9 cellular contexts compared by ENCODE assay signal in the genomic region with DNA sequence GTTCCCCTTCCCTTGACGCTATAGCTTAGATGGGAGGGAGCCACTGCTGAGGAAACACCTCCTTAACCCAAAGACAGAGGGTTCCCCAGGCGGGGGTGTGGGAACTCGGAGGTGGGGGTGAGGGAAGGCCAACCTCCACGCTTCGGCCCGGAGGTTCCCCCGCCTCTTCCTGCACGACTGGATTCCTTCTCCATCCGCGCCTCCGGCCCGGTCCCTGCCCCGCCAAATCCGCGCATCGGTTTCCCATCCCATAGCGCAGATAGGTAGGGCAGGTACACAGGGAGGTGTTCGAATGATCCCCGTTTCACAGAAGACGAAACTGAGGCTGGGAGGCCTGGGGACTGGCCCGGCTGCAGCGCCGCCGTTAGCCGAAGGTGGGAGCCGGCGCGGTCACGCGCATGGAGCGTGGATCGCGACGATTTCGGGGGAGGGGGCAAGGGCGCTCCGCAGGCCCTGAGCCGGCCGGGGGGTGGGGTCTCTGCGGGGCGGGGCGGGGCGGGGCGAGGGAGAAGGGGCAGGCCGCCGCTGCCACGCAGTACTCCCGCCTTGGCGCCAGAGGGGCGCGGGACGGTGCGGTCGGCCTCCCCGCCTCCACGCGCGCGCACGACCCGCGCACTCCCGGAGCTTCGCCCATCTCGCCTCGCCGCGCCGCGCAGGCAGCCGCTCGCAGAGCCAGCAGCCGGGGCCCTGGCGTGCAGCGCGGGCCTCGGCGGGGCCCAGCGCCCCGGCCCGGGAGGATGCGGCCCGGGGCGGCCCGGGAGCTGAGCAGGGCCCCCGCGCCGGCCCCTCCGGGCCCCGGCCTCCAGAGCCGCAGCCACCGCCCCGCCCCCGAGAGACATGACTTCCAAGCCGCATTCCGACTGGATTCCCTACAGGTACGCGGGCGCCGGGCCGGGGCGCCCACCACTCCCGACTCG. TPM values are rescaled to one million over a fixed set of nuclear protein-coding genes. Genes with fewer than 3 reads are reported as not detected.
A peak's percentile ranks its signal among the peaks of the same experiment; 100 is the strongest.
DNase-seq lines count a peak whose midpoint lies in the region; ATAC-seq lines count a peak whose summit lies in the region.
"Had no signal": no experiment of that assay in that cellular context is flagged by ENCODE, and none has a peak within 500 bp of the region (broad histone marks: within the 10 kb centered on the region; RNA-seq: fewer than 3 reads in every experiment).

A gene with protein sequence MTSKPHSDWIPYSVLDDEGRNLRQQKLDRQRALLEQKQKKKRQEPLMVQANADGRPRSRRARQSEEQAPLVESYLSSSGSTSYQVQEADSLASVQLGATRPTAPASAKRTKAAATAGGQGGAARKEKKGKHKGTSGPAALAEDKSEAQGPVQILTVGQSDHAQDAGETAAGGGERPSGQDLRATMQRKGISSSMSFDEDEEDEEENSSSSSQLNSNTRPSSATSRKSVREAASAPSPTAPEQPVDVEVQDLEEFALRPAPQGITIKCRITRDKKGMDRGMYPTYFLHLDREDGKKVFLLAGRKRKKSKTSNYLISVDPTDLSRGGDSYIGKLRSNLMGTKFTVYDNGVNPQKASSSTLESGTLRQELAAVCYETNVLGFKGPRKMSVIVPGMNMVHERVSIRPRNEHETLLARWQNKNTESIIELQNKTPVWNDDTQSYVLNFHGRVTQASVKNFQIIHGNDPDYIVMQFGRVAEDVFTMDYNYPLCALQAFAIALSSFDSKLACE (plus strand): TSS at position 538 of the 917 bp plus-strand sequence. CDS start 300 bp downstream, at position 838.

- 1 to 2% methylated on average over 64 to 104 of the region's 104 CpGs for WGBS in esophagus, 2 donors

- H3K9me3 ChIP-seq in SK-N-MC (ENCODE audit: low read depth, low read length): no peaks in the 10 kb centered on the region
- H3K9me3 ChIP-seq in esophagus (ENCODE audit: control insufficient read depth in 2 of 2, insufficient read depth in 1 of 2, low read depth in 1 of 2, low read length in 1 of 2): no peaks in the 10 kb centered on the region

- ATAC-seq in naive B cell (ENCODE audit: low read depth in 2 of 2): peak; percentile 35 to 37
- no peak for ATAC-seq in GM21717 (IDR thresholded peaks at IDR 0.05; ENCODE audit: unreplicated experiment)

- H3K4me1 Mint-ChIP-seq in naive B cell: peaks cover 0 to 6% (median 0%) of the 10 kb centered on the region in 3 donors

- peak; percentile 26 for DNase-seq in NCI-H2171 treated with DMSO at 0.1 percent for 48 hours (lab: John Stamatoyannopoulos, UW)
- DNase-seq in NCI-H2171 (lab: John Stamatoyannopoulos, UW): no peak
- DNase-seq in SK-N-MC (ENCODE audit: low read depth, low spot score): no peak
- DNase-seq in naive B cell: no peak
- no peak for DNase-seq in T-helper 9 cell
- no peak for DNase-seq in SHP77 (lab: John Stamatoyannopoulos, UW)
- DNase-seq: CD4-positive, CD25-positive, alpha-beta regulatory T cell had no signal

- peaks cover 56 to 80% (median 76%) of the 10 kb centered on the region in 3 donors for H3K27me3 Mint-ChIP-seq in naive B cell

- H3K27ac ChIP-seq in SK-N-MC (no peak within 1 kb of the TSS), esophagus (ENCODE audit: low read depth in 2 of 2, low read length in 1 of 2) (no peak within 1 kb of the TSS)

- H3K36me3 ChIP-seq in SK-N-MC (ENCODE audit: insufficient read depth, low read length): no peaks in the 10 kb centered on the region
- H3K36me3 ChIP-seq in esophagus (ENCODE audit: control insufficient read depth in 2 of 2, insufficient read depth in 2 of 2, low read length in 1 of 2): no peaks in the 10 kb centered on the region

- peaks cover 0 to 5% of the 10 kb centered on the region in 2 donors for H3K4me1 ChIP-seq in esophagus (ENCODE audit: control insufficient read depth in 2 of 2, insufficient read depth in 2 of 2, low read length in 1 of 2)

- H3K4me3 ChIP-seq in SK-N-MC (peak within 1 kb of the TSS; percentile 81), esophagus (ENCODE audit: low read depth in 1 of 2, low read length in 2 of 2) (peak within 1 kb of the TSS; percentile 37 to 66)

- peaks cover 0 to 4% (median 0%) of the 10 kb centered on the region in 7 donors for H3K9me3 Mint-ChIP-seq in naive B cell

- H3K27ac Mint-ChIP-seq in naive B cell: peak within 1 kb of the TSS in 2 of 6 donors; percentile 52 to 88

- peak within 1 kb of the TSS; percentile 68 to 83 (median 76) for H3K4me3 Mint-ChIP-seq in naive B cell

- no peaks in the 10 kb centered on the region for H3K36me3 Mint-ChIP-seq in naive B cell
- H3K36me3 Mint-ChIP-seq: CD4-positive, CD25-positive, alpha-beta regulatory T cell had no signal

- no peaks in the 10 kb centered on the region for H3K27me3 ChIP-seq in esophagus (ENCODE audit: control insufficient read depth in 1 of 2, insufficient read depth in 2 of 2, low read length in 2 of 2)

- peak within 1 kb of the TSS; percentile 72 for H3K9ac ChIP-seq in SK-N-MC (ENCODE audit: insufficient read length)

RNA-seq across cellular contexts. Expression of the gene that starts here (rescaled TPM):
- polyA plus RNA-seq in esophagus (under 1 TPM; 0.71 to 0.78 TPM), naive B cell (ENCODE audit: low read depth in 6 of 6) (under 1 TPM in 3 of 6 donors, not detected in 3; 0.05 to 0.12 (median 0.11) TPM)

Comparison
In these comparisons a context has a peak if more than half of its experiments do, and no peak if none do; other contexts are left out.
1. Peak in ATAC-seq in naive B cell; RNA of the gene not detected or under 1 TPM.